In genomic region chr2:163734911-163735691, GRCh38 we compare ENCODE assay signal across 8 cellular contexts. TPM values are rescaled to one million over a fixed set of nuclear protein-coding genes. Genes with fewer than 3 reads are reported as not detected.
A peak's percentile ranks its signal among the peaks of the same experiment; 100 is the strongest.
DNase-seq lines count a peak whose midpoint lies in the region; ATAC-seq and TF ChIP-seq lines count a peak whose summit lies in the region.

No MANE protein-coding gene starts in this region.

- no peaks in the 10 kb centered on the region for H3K36me3 ChIP-seq in thoracic aorta

- H3K9me3 ChIP-seq in thoracic aorta, result no peaks in the 10 kb centered on the region

- peaks cover 0 to 8% of the 10 kb centered on the region in 2 donors for H3K4me1 ChIP-seq in thoracic aorta (ENCODE audit: control insufficient read depth in 1 of 2, low read depth in 2 of 2)

- TF ChIP-seq CTCF in astrocyte of the spinal cord (IDR thresholded peaks at IDR 0.05; ENCODE audit: low read depth, low read length), result no peak
- TF ChIP-seq CTCF in thoracic aorta (IDR thresholded peaks at IDR 0.05), result no peak

- ATAC-seq in thoracic aorta (ENCODE audit: insufficient number of reproducible peaks, low FRiP score, low read depth), result no peak
- no peak for ATAC-seq in stimulated activated naive CD8-positive, alpha-beta T cell treated with anti-CD3 and anti-CD28 coated beads, Interleukin-15, Interleukin-2, amounts not matched to agents 100 U/mL and 50 U/mL, for 24 hours

- no peaks in the 10 kb centered on the region for H3K27me3 ChIP-seq in thoracic aorta (replicated peaks; ENCODE audit: insufficient read depth)

- DNase-seq in DMS153 treated with DMSO at 0.1 percent for 48 hours (lab: John Stamatoyannopoulos, UW; ENCODE audit: unreplicated experiment) (peak; percentile 24), DMS153 (lab: John Stamatoyannopoulos, UW) (no peak), astrocyte of the spinal cord (ENCODE audit: low read depth, low spot score) (peak; percentile 52), kidney glomerular epithelial cell (lab: John Stamatoyannopoulos, UW) (peak; percentile 53), thoracic aorta (ENCODE audit: low spot score) (no peak), KG1 (lab: John Stamatoyannopoulos, UW) (no peak)
- DNase-seq in activated CD4-positive, alpha-beta T cell treated with anti-CD3 and anti-CD28 coated beads, Interleukin-2, amount 50 U/mL, for 48 hours, result no peak
- DNase-seq in stimulated activated naive CD8-positive, alpha-beta T cell treated with anti-CD3 and anti-CD28 coated beads, Interleukin-15, Interleukin-2, amounts not matched to agents 100 U/mL and 50 U/mL, for 24 hours, result no peak

- in situ Hi-C loops in astrocyte of the spinal cord (cut with HindIII; ENCODE audit: low sequenced_read_pairs), result no loop called here

- peak overlapping the region; percentile 87 for H3K4me3 ChIP-seq in astrocyte of the spinal cord (ENCODE audit: low read depth, low read length)
- peak overlapping the region; percentile 91 for H3K4me3 ChIP-seq in thoracic aorta

- peak overlapping the region; percentile 92 to 95 for H3K27ac ChIP-seq in thoracic aorta

RNA-seq across cellular contexts. Expression of gene FIGN, which starts 0.7 kb away (rescaled TPM):
- total RNA-seq in thoracic aorta, result 10 to 100 TPM; 10.8 to 21.2 TPM

Comparison
In these comparisons a context has a peak if more than half of its experiments do, and no peak if none do; other contexts are left out.
1. DNase-seq: peak in DMS153 treated with DMSO at 0.1 percent for 48 hours (single experiment), astrocyte of the spinal cord (single experiment) and kidney glomerular epithelial cell (single experiment); none in DMS153 (single experiment), thoracic aorta (single experiment), KG1 (single experiment), activated CD4-positive, alpha-beta T cell treated with anti-CD3 and anti-CD28 coated beads, Interleukin-2, amount 50 U/mL, for 48 hours (0 of 2) and stimulated activated naive CD8-positive, alpha-beta T cell treated with anti-CD3 and anti-CD28 coated beads, Interleukin-15, Interleukin-2, amounts not matched to agents 100 U/mL and 50 U/mL, for 24 hours (single experiment).